ENCODE assay signal across 1 cellular context in genomic region chr14:31261859-31262739, GRCh38.
TF ChIP-seq lines count a peak whose summit lies in the region.

No MANE protein-coding gene starts in this region.

TF ChIP-seq in HepG2, 621 proteins besides CTCF, POLR2A, EP300 and RAD21 (continued from another document and continues in another):
- TF ChIP-seq MTA1 (CRISPR knock-in tag; IDR thresholded peaks at IDR 0.05; ENCODE audit: borderline replicate concordance) (peak; percentile 92), SOX13 (IDR thresholded peaks at IDR 0.05) (peak; percentile 89; the same call in 1 of the 2 replicates), SOX13 (CRISPR knock-in tag; conservative IDR thresholded peaks at IDR 0.05 in 1 of 2, IDR thresholded peaks at IDR 0.05 in 1 of 2) (peak; percentile 46 to 95; a peak in 2 of 4 replicates), ZFP91 (CRISPR knock-in tag; IDR thresholded peaks at IDR 0.05; ENCODE audit: borderline replicate concordance) (peak; percentile 59; the same call in 1 of the 2 replicates), ZBTB8A (CRISPR knock-in tag; IDR thresholded peaks at IDR 0.05; ENCODE audit: borderline replicate concordance, low read depth) (0 out of 2 replicates have a peak, but pooled peaks have one; percentile 64), ZNF749 (CRISPR knock-in tag; IDR thresholded peaks at IDR 0.05; ENCODE audit: borderline replicate concordance) (0 out of 2 replicates have a peak, but pooled peaks have one; percentile 4), SAP130 (CRISPR knock-in tag; IDR thresholded peaks at IDR 0.05; ENCODE audit: low read depth) (peak; percentile 79), ZNF275 (CRISPR knock-in tag; IDR thresholded peaks at IDR 0.05; ENCODE audit: borderline replicate concordance) (no peak), ATF7 (IDR thresholded peaks at IDR 0.05) (peak; percentile 8; the same call in 1 of the 2 replicates), ATF7 (CRISPR knock-in tag; IDR thresholded peaks at IDR 0.05) (no peak; the same call in 1 of the 2 replicates), ZNF121 (CRISPR knock-in tag; IDR thresholded peaks at IDR 0.05) (no peak), KLF11 (CRISPR knock-in tag; IDR thresholded peaks at IDR 0.05) (peak; percentile 50; the same call in 1 of the 2 replicates), SUZ12 (IDR thresholded peaks at IDR 0.05; ENCODE audit: low read depth, low read length) (no peak), PAWR (CRISPR knock-in tag; IDR thresholded peaks at IDR 0.05; ENCODE audit: borderline replicate concordance) (no peak), THAP9 (CRISPR knock-in tag; IDR thresholded peaks at IDR 0.05; ENCODE audit: borderline replicate concordance) (peak; percentile 48; the same call in 1 of the 2 replicates), MLLT10 (CRISPR knock-in tag; IDR thresholded peaks at IDR 0.05) (no peak), MEIS2 (CRISPR knock-in tag; IDR thresholded peaks at IDR 0.05) (peak; percentile 99), ZBTB49 (CRISPR knock-in tag; IDR thresholded peaks at IDR 0.05; ENCODE audit: borderline replicate concordance) (no peak), MYC (CRISPR knock-in tag; IDR thresholded peaks at IDR 0.05; ENCODE audit: borderline replicate concordance) (peak; percentile 56; the same call in 1 of the 2 replicates), PAXIP1 (CRISPR knock-in tag; conservative IDR thresholded peaks at IDR 0.05) (peak; percentile 96), EEA1 (CRISPR knock-in tag; IDR thresholded peaks at IDR 0.05; ENCODE audit: borderline replicate concordance) (peak; percentile 37; the same call in 1 of the 2 replicates), ZBTB14 (CRISPR knock-in tag; IDR thresholded peaks at IDR 0.05) (no peak), SALL1 (CRISPR knock-in tag; IDR thresholded peaks at IDR 0.05) (peak; percentile 91), ZBED4 (CRISPR knock-in tag; IDR thresholded peaks at IDR 0.05; ENCODE audit: borderline replicate concordance) (no peak; the same call in 1 of the 2 replicates), GPN1 (CRISPR knock-in tag; IDR thresholded peaks at IDR 0.05; ENCODE audit: borderline replicate concordance) (no peak), ZNF331 (CRISPR knock-in tag; IDR thresholded peaks at IDR 0.05) (peak; percentile 85), POGK (CRISPR knock-in tag; conservative IDR thresholded peaks at IDR 0.05) (peak; percentile 78), AHR (CRISPR knock-in tag; IDR thresholded peaks at IDR 0.05) (0 out of 2 replicates have a peak, but pooled peaks have one; percentile 83), ELF3 (CRISPR knock-in tag; IDR thresholded peaks at IDR 0.05) (peak; percentile 45), IRF9 (CRISPR knock-in tag; IDR thresholded peaks at IDR 0.05; ENCODE audit: borderline replicate concordance) (no peak), EHMT2 (IDR thresholded peaks at IDR 0.05; ENCODE audit: borderline replicate concordance, low read depth, low read length) (peak; percentile 87; the same call in 1 of the 2 replicates), ZNF605 (CRISPR knock-in tag; IDR thresholded peaks at IDR 0.05) (peak; percentile 87), KLF13 (CRISPR knock-in tag; IDR thresholded peaks at IDR 0.05) (no peak), CREBL2 (CRISPR knock-in tag; IDR thresholded peaks at IDR 0.05; ENCODE audit: borderline replicate concordance) (peak; percentile 91; the same call in 1 of the 2 replicates)
